34 cellular contexts compared by ENCODE assay signal in genomic region chr13:100262404-100262803, GRCh38.
"Had no signal": no experiment of that assay in that cellular context is flagged by ENCODE, and none has a peak within 500 bp of the region (broad histone marks: within the 10 kb centered on the region; RNA-seq: fewer than 3 reads in every experiment).

No MANE protein-coding gene starts in this region.

- H3K36me3 ChIP-seq: MG63 had no signal

- H3K9me3 ChIP-seq: MG63 had no signal

- H3K4me3 ChIP-seq: MG63 had no signal

- H3K27me3 ChIP-seq: MG63 had no signal

- DNase-seq: Karpas-422, Kasumi-1, MG63, MM.1S, MV-4-11, NCI-H1048, NCI-H1092, NCI-H1092 treated with DMSO at 0.1 percent for 48 hours, NCI-H1105, NCI-H1105 treated with DMSO at 0.1 percent for 48 hours, NCI-H1417, NCI-H1417 treated with DMSO at 0.1 percent for 48 hours, NCI-H1436, NCI-H1436 treated with DMSO at 0.1 percent for 48 hours, NCI-H146, NCI-H1694, NCI-H1694 treated with DMSO at 0.1 percent for 48 hours, NCI-H187, NCI-H187 treated with DMSO at 0.1 percent for 48 hours, NCI-H1930, NCI-H2029, NCI-H2029 treated with DMSO at 0.1 percent for 48 hours, NCI-H2081, NCI-H2081 treated with DMSO at 0.1 percent for 48 hours, NCI-H2107, NCI-H2171, NCI-H2171 treated with DMSO at 0.1 percent for 48 hours, NCI-H2227 treated with DMSO at 0.1 percent for 48 hours, NCI-H226, NCI-H345, NCI-H446, NCI-H446 treated with DMSO at 0.1 percent for 48 hours, NCI-H510A, NCI-H510A treated with DMSO at 0.1 percent for 48 hours had no signal
